ENCODE assay signal across 20 cellular contexts in genomic region chr12:94231718-94232117, GRCh38.
"Had no signal": no experiment of that assay in that cellular context is flagged by ENCODE, and none has a peak within 500 bp of the region (broad histone marks: within the 10 kb centered on the region; RNA-seq: fewer than 3 reads in every experiment).

No MANE protein-coding gene starts in this region.

- FAIRE-seq: astrocyte, kidney had no signal

- H3K4me1 ChIP-seq: adrenal gland, breast epithelium, gastrocnemius medialis, heart left ventricle, left lung, prostate gland, right atrium auricular region, upper lobe of left lung had no signal

- H3K36me3 ChIP-seq: adrenal gland, breast epithelium, gastrocnemius medialis, prostate gland, right atrium auricular region, thoracic aorta, WERI-Rb-1 had no signal

- H3K27ac ChIP-seq: adrenal gland, breast epithelium, coronary artery, gastrocnemius medialis, heart left ventricle, left lung, prostate gland, right atrium auricular region, skin epidermis, thoracic aorta, upper lobe of left lung, WERI-Rb-1 had no signal

- H3K27me3 ChIP-seq: adrenal gland, breast epithelium, gastrocnemius medialis, heart left ventricle, left lung, right atrium auricular region, upper lobe of left lung had no signal

- H3K9me3 ChIP-seq: adrenal gland, breast epithelium, gastrocnemius medialis, heart left ventricle, left lung, prostate gland, right atrium auricular region, thoracic aorta, upper lobe of left lung had no signal

- H3K4me3 ChIP-seq: adrenal gland, breast epithelium, coronary artery, gastrocnemius medialis, heart left ventricle, left lung, prostate gland, right atrium auricular region, skin epidermis, thoracic aorta, upper lobe of left lung had no signal

- ATAC-seq: activated naive CD4-positive, alpha-beta T cell treated with anti-CD3 and anti-CD28 coated beads, Interleukin-2, amount 50 U/mL, for 72 hours; gastrocnemius medialis; heart left ventricle; left lung; T-cell had no signal

- DNase-seq: activated CD4-positive, alpha-beta T cell treated with anti-CD3 and anti-CD28 coated beads, Interleukin-2, amount 50 U/mL, for 48 hours; activated gamma-delta T cell; adrenal gland; effector CD4-positive, alpha-beta T cell; gastrocnemius medialis; heart left ventricle; kidney; left lung; T-cell; T-helper 9 cell; upper lobe of left lung; WERI-Rb-1 had no signal
